In genomic region chr2:209496586-209496982, GRCh38 we compare ENCODE assay signal across 11 cellular contexts.
DNase-seq lines count a peak whose midpoint lies in the region; TF ChIP-seq lines count a peak whose summit lies in the region.
"Had no signal": no experiment of that assay in that cellular context is flagged by ENCODE, and none has a peak within 500 bp of the region (broad histone marks: within the 10 kb centered on the region; RNA-seq: fewer than 3 reads in every experiment).

No MANE protein-coding gene starts in this region.

- H4K20me1 ChIP-seq in SK-N-SH (ENCODE audit: insufficient read depth): no peaks in the 10 kb centered on the region

- TF ChIP-seq CTCF in SK-N-SH (IDR thresholded peaks at IDR 0.05) (no peak), glutamatergic neuron (IDR thresholded peaks at IDR 0.05; ENCODE audit: partially characterized antibody, unreplicated experiment) (no peak)

- H3K4me2 ChIP-seq in SK-N-SH: peak overlapping the region; percentile 26; the same call in 1 of the 2 replicates

- no peaks in the 10 kb centered on the region for H3K9me3 ChIP-seq in SK-N-SH

- no peaks in the 10 kb centered on the region for H3K4me1 Mint-ChIP-seq in glutamatergic neuron (ENCODE audit: low read depth, unreplicated experiment)
- H3K4me1 Mint-ChIP-seq: CD4-positive, alpha-beta memory T cell; central memory CD8-positive, alpha-beta T cell; stimulated activated naive CD8-positive, alpha-beta T cell treated with anti-CD3 and anti-CD28 coated beads, Interleukin-15, amount 100 ng/mL, for 72 hours had no signal

- H3K4me3 ChIP-seq in SK-N-SH (ENCODE audit: low read depth in 2 of 2, low read length in 1 of 2): no peak overlapping the region

- H3K36me3 Mint-ChIP-seq in glutamatergic neuron (ENCODE audit: unreplicated experiment): peaks cover 11% of the 10 kb centered on the region
- H3K36me3 Mint-ChIP-seq: CD4-positive, alpha-beta memory T cell had no signal

- H3K27ac ChIP-seq in SK-N-SH (ENCODE audit: low read depth in 2 of 2, low read length in 1 of 2): peak overlapping the region; percentile 14 to 94; a peak in 3 of 4 replicates

- peak; percentile 6 for DNase-seq in Daoy (ENCODE audit: low read depth)
- DNase-seq in SK-N-SH: no peak
- DNase-seq in fibroblast of the conjunctiva (ENCODE audit: low read depth): peak; percentile 36
- peak; percentile 65 for DNase-seq in pulmonary artery endothelial cell (ENCODE audit: low read depth, low spot score)
- DNase-seq in GDM1 (lab: John Stamatoyannopoulos, UW): no peak
- DNase-seq in SIG-M5 treated with dmso at 0.1 percent for 504 hours (lab: John Stamatoyannopoulos, UW; ENCODE audit: unreplicated experiment): no peak
- DNase-seq in NCI-H2107 (lab: John Stamatoyannopoulos, UW): no peak
- no peak for DNase-seq in glutamatergic neuron
- DNase-seq: CD4-positive, alpha-beta memory T cell; stimulated activated naive CD8-positive, alpha-beta T cell treated with anti-CD3 and anti-CD28 coated beads, Interleukin-15, amount 100 ng/mL, for 72 hours had no signal

- H3K9me3 Mint-ChIP-seq in glutamatergic neuron (ENCODE audit: unreplicated experiment): peaks cover 12% of the 10 kb centered on the region

- peaks cover 2% of the 10 kb centered on the region for H3K27me3 Mint-ChIP-seq in glutamatergic neuron (ENCODE audit: unreplicated experiment)
- H3K27me3 Mint-ChIP-seq: CD4-positive, alpha-beta memory T cell; central memory CD8-positive, alpha-beta T cell; stimulated activated naive CD8-positive, alpha-beta T cell treated with anti-CD3 and anti-CD28 coated beads, Interleukin-15, amount 100 ng/mL, for 72 hours had no signal

- H3K9me2 ChIP-seq in SK-N-SH: no peaks in the 10 kb centered on the region

- no peak overlapping the region for H3K27ac Mint-ChIP-seq in glutamatergic neuron (ENCODE audit: unreplicated experiment)
- H3K27ac Mint-ChIP-seq: CD4-positive, alpha-beta memory T cell; stimulated activated naive CD8-positive, alpha-beta T cell treated with anti-CD3 and anti-CD28 coated beads, Interleukin-15, amount 100 ng/mL, for 72 hours had no signal

- H3K9ac ChIP-seq in SK-N-SH: no peak overlapping the region; the same call in 1 of the 2 replicates

- TF ChIP-seq EP300 in SK-N-SH (IDR thresholded peaks at IDR 0.05; ENCODE audit: borderline replicate concordance in 1 of 2, low read depth in 1 of 2, low read length in 1 of 2): no peak

- TF ChIP-seq RAD21 in SK-N-SH (IDR thresholded peaks at IDR 0.05; ENCODE audit: low read length): no peak

- H3K4me3 Mint-ChIP-seq in glutamatergic neuron (ENCODE audit: unreplicated experiment): no peak overlapping the region
- H3K4me3 Mint-ChIP-seq: CD4-positive, alpha-beta memory T cell; central memory CD8-positive, alpha-beta T cell; stimulated activated naive CD8-positive, alpha-beta T cell treated with anti-CD3 and anti-CD28 coated beads, Interleukin-15, amount 100 ng/mL, for 72 hours had no signal

- H3K4me1 ChIP-seq in SK-N-SH (ENCODE audit: control insufficient read depth in 1 of 2, insufficient read depth in 2 of 2, low read depth in 1 of 2, low read length in 1 of 2): peaks cover 2 to 9% of the 10 kb centered on the region in 2 experiments

- CTCF ChIA-PET in SK-N-SH (lab: Yijun Ruan, JAX): no interaction called here

- no peaks in the 10 kb centered on the region for H3K36me3 ChIP-seq in SK-N-SH (replicated peaks in 1 of 2; ENCODE audit: control insufficient read depth in 1 of 2, insufficient read depth in 2 of 2, low read length in 1 of 2)

- POLR2A ChIA-PET in SK-N-SH (lab: Yijun Ruan, JAX): no interaction called here

- no peaks in the 10 kb centered on the region for H3K79me2 ChIP-seq in SK-N-SH (ENCODE audit: insufficient read depth)

- no peak overlapping the region for H2AFZ ChIP-seq in SK-N-SH (ENCODE audit: low read depth)

- peaks cover 23% of the 10 kb centered on the region for H3F3A ChIP-seq in SK-N-SH (replicated peaks; ENCODE audit: insufficient read depth)

- no peaks in the 10 kb centered on the region for H3K27me3 ChIP-seq in SK-N-SH (ENCODE audit: insufficient read depth)

TF ChIP-seq in SK-N-SH, 30 proteins besides CTCF, POLR2A, EP300 and RAD21:
- no peak for TF ChIP-seq TEAD4 (IDR thresholded peaks at IDR 0.05; ENCODE audit: borderline replicate concordance, insufficient read depth)
- TF ChIP-seq ELF1 (IDR thresholded peaks at IDR 0.05): no peak
- TF ChIP-seq YY1 (IDR thresholded peaks at IDR 0.05; ENCODE audit: low read depth): no peak
- TF ChIP-seq POLR2AphosphoS5 (IDR thresholded peaks at IDR 0.05; ENCODE audit: low read depth, low read length): no peak
- no peak for TF ChIP-seq REST (IDR thresholded peaks at IDR 0.05; ENCODE audit: low read depth, low read length)
- no peak for TF ChIP-seq FOXJ3 (CRISPR knock-in tag; IDR thresholded peaks at IDR 0.05)
- no peak for TF ChIP-seq TCF12 (IDR thresholded peaks at IDR 0.05)
- TF ChIP-seq USF1 (IDR thresholded peaks at IDR 0.05; ENCODE audit: borderline replicate concordance, low read depth): no peak
- TF ChIP-seq PBX3 (IDR thresholded peaks at IDR 0.05): no peak
- TF ChIP-seq RFX5 (IDR thresholded peaks at IDR 0.05; ENCODE audit: low read length): no peak
- TF ChIP-seq MXI1 (IDR thresholded peaks at IDR 0.05; ENCODE audit: low read depth, low read length): no peak
- no peak for TF ChIP-seq SMC3 (IDR thresholded peaks at IDR 0.05; ENCODE audit: low read depth, low read length)
- no peak for TF ChIP-seq RCOR1 (IDR thresholded peaks at IDR 0.05; ENCODE audit: low read length)
- TF ChIP-seq SIN3A (IDR thresholded peaks at IDR 0.05; ENCODE audit: borderline replicate concordance, low read depth, low read length): no peak
- no peak for TF ChIP-seq USF2 (IDR thresholded peaks at IDR 0.05; ENCODE audit: borderline replicate concordance, low read depth, low read length)
- TF ChIP-seq RXRA (IDR thresholded peaks at IDR 0.05; ENCODE audit: borderline replicate concordance, low read depth): no peak
- TF ChIP-seq CHD2 (IDR thresholded peaks at IDR 0.05; ENCODE audit: low read length, partially characterized antibody): no peak
TF ChIP-seq in SK-N-SH: peak in this region for 0.

Comparison
In these comparisons a context has a peak if more than half of its experiments do, and no peak if none do; other contexts are left out.
1. DNase-seq: peak in Daoy (single experiment), fibroblast of the conjunctiva (single experiment) and pulmonary artery endothelial cell (single experiment); none in SK-N-SH (single experiment), GDM1 (single experiment), SIG-M5 treated with dmso at 0.1 percent for 504 hours (single experiment), NCI-H2107 (single experiment) and glutamatergic neuron (single experiment).